Comparison of ENCODE assay signal across 8 cellular contexts in the genomic region with DNA sequence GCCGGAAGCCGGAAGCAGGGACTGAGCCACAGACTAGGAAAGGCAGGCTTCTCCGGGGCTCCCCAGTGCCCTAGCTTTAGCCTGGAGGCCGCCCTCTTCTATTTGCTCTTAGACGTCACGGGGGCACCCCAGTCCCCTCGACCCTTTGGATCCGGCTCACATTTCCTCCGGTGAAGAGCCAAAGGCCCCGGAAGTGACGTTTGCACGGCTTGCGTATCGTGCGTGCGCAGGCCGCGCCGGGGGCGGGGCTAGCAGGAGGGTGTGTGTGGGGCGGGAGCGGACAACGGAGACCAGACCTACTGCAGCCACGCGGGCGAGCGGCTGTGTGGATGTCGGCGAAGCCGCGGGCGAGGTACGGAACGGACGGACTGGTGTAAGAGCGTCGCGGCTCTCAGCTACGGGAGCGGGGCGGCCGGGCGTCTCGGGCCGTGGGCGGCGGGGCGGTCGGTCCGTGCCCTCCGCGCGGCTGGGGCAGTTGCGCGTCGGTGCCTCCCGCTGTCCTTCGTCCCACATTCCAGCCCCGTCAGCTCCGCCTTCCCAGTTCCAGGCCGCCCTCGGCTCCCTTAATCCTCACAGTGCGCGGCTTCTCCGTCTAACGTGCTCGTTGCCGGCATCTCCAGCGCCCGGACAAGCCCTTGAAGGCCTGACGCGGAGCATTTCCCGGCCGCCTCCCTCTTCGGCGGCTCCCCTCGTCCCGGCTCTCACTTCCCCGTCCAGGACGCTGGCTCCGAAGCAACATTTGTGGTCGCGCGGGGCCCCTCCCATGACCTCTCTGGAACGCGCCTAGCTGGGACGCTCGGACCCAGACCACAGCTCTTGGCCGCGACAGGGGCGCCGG. TPM values are rescaled to one million over a fixed set of nuclear protein-coding genes. Genes with fewer than 3 reads are reported as not detected.
DNase-seq lines count a peak whose midpoint lies in the region; ATAC-seq, FAIRE-seq and TF ChIP-seq lines count a peak whose summit lies in the region.

No MANE protein-coding gene starts in this region.

- no peaks in the 10 kb centered on the region for H3K36me3 ChIP-seq in MM.1S (replicated peaks; ENCODE audit: insufficient read depth, low read length)
- H3K36me3 ChIP-seq in neural progenitor cell = no peaks in the 10 kb centered on the region
- no peaks in the 10 kb centered on the region for H3K36me3 ChIP-seq in stomach smooth muscle (ENCODE audit: control insufficient read depth in 2 of 2, insufficient read depth in 2 of 2, low read length in 2 of 2)

- H3K4me3 ChIP-seq in MM.1S (ENCODE audit: low read length) (peak overlapping the region; percentile 84), neural progenitor cell (peak overlapping the region; percentile 88), stomach smooth muscle (ENCODE audit: low read length in 2 of 2) (peak overlapping the region; percentile 84 to 86)

- peaks cover 14% of the 10 kb centered on the region for H3K4me1 Mint-ChIP-seq in neural progenitor cell

- H4K20me1 ChIP-seq in MM.1S (ENCODE audit: insufficient read depth, low read length) (no peaks in the 10 kb centered on the region), neural progenitor cell (ENCODE audit: low read depth) (peaks cover 32% of the 10 kb centered on the region)

- H3K36me3 Mint-ChIP-seq in neural progenitor cell = peaks cover 10% of the 10 kb centered on the region

- H2AFZ ChIP-seq in MM.1S (ENCODE audit: low read length) (peak overlapping the region; percentile 74), neural progenitor cell (replicated peaks) (peak overlapping the region; percentile 78)

- no peaks in the 10 kb centered on the region for H3K9me2 ChIP-seq in MM.1S (replicated peaks; ENCODE audit: insufficient read depth, low read length)

- no peaks in the 10 kb centered on the region for H3K4me1 ChIP-seq in MM.1S (ENCODE audit: low read length)
- H3K4me1 ChIP-seq in foreskin keratinocyte = peaks cover 12% of the 10 kb centered on the region
- H3K4me1 ChIP-seq in neural progenitor cell = peaks cover 6% of the 10 kb centered on the region
- H3K4me1 ChIP-seq in stomach smooth muscle (ENCODE audit: control insufficient read depth, insufficient read depth, low read length) = peaks cover 10% of the 10 kb centered on the region

- DNase-seq in HCEC 1CT (peak; percentile 98), MM.1S (peak; percentile 98), SHP77 treated with DMSO at 0.1 percent for 48 hours (lab: John Stamatoyannopoulos, UW) (peak; percentile 98), foreskin keratinocyte (peak; percentile 95 to 98), neural progenitor cell (ENCODE audit: low spot score) (peak; percentile 100)
- DNase-seq in activated gamma-delta T cell treated with anti-CD3 and anti-CD28 coated beads, Interleukin-2, amount 50 U/mL, for 16 hours (ENCODE audit: low read depth) = peak; percentile 95

- H3K4me2 ChIP-seq in MM.1S (ENCODE audit: low read depth, low read length) = peak overlapping the region; percentile 93
- H3K4me2 ChIP-seq in neural progenitor cell = peak overlapping the region; percentile 84

- peaks cover 2% of the 10 kb centered on the region; the same call in 1 of the 2 replicates for H3F3A ChIP-seq in MM.1S (ENCODE audit: insufficient read depth, low read length)
- H3F3A ChIP-seq in neural progenitor cell (ENCODE audit: low read depth) = peaks cover 21% of the 10 kb centered on the region

- H3K9me3 ChIP-seq in MM.1S (replicated peaks; ENCODE audit: insufficient read depth, low read length) (no peaks in the 10 kb centered on the region), neural progenitor cell (ENCODE audit: low read depth) (no peaks in the 10 kb centered on the region), stomach smooth muscle (ENCODE audit: control insufficient read depth in 2 of 2, low read length in 2 of 2) (no peaks in the 10 kb centered on the region)

- TF ChIP-seq CTCF in MM.1S (IDR thresholded peaks at IDR 0.05; ENCODE audit: low read length) (no peak), foreskin keratinocyte (conservative IDR thresholded peaks at IDR 0.05) (no peak), neural progenitor cell (IDR thresholded peaks at IDR 0.05) (no peak)

- H3K79me2 ChIP-seq in MM.1S (ENCODE audit: low read length) (peaks cover 25% of the 10 kb centered on the region), neural progenitor cell (ENCODE audit: low read depth) (peaks cover 57% of the 10 kb centered on the region)

- peak overlapping the region; percentile 96 for H3K27ac Mint-ChIP-seq in neural progenitor cell

- H3K9me3 Mint-ChIP-seq in neural progenitor cell = no peaks in the 10 kb centered on the region

- H3K27me3 ChIP-seq in MM.1S (replicated peaks; ENCODE audit: insufficient read depth, low read length) (no peaks in the 10 kb centered on the region), foreskin keratinocyte (no peaks in the 10 kb centered on the region), neural progenitor cell (no peaks in the 10 kb centered on the region), stomach smooth muscle (ENCODE audit: control insufficient read depth in 1 of 2, insufficient read depth in 2 of 2, low read length in 2 of 2) (no peaks in the 10 kb centered on the region)

- H3K9ac ChIP-seq in MM.1S (ENCODE audit: low read length) (peak overlapping the region; percentile 94), neural progenitor cell (peak overlapping the region; percentile 81), stomach smooth muscle (ENCODE audit: low read length in 2 of 2) (peak overlapping the region; percentile 89 to 96)

- H3K27ac ChIP-seq in MM.1S (ENCODE audit: low read length) (peak overlapping the region; percentile 96), foreskin keratinocyte (peak overlapping the region; percentile 89), neural progenitor cell (peak overlapping the region; percentile 98), stomach smooth muscle (ENCODE audit: low read length) (peak overlapping the region; percentile 99)

- peak; percentile 87 for ATAC-seq in foreskin keratinocyte

- peaks cover 2% of the 10 kb centered on the region for H3K27me3 Mint-ChIP-seq in neural progenitor cell (ENCODE audit: insufficient read depth, low read depth)

- FAIRE-seq in G401.6 (lab: Jason Lieb, UNC) = peak; percentile 90

- H3K4me3 Mint-ChIP-seq in neural progenitor cell = peak overlapping the region; percentile 96

RNA-seq across cellular contexts. Expression of gene KCTD7, which starts 25.8 kb away (rescaled TPM):
- 2.6 and 3.9 TPM in 2 replicates for total RNA-seq in foreskin keratinocyte
- polyA plus RNA-seq in foreskin keratinocyte = 2.0 and 2.4 TPM in 2 replicates
- 9.2 and 18.8 TPM in 2 replicates for total RNA-seq in neural progenitor cell (ENCODE audit: low replicate concordance)

Comparison
In these comparisons a context has a peak if more than half of its experiments do, and no peak if none do; other contexts are left out.
1. Peak in every context shown above with its lines: DNase-seq, ATAC-seq, H3K4me3 ChIP-seq and H3K27ac ChIP-seq.